1 cellular context compared by ENCODE assay signal in the genomic region with DNA sequence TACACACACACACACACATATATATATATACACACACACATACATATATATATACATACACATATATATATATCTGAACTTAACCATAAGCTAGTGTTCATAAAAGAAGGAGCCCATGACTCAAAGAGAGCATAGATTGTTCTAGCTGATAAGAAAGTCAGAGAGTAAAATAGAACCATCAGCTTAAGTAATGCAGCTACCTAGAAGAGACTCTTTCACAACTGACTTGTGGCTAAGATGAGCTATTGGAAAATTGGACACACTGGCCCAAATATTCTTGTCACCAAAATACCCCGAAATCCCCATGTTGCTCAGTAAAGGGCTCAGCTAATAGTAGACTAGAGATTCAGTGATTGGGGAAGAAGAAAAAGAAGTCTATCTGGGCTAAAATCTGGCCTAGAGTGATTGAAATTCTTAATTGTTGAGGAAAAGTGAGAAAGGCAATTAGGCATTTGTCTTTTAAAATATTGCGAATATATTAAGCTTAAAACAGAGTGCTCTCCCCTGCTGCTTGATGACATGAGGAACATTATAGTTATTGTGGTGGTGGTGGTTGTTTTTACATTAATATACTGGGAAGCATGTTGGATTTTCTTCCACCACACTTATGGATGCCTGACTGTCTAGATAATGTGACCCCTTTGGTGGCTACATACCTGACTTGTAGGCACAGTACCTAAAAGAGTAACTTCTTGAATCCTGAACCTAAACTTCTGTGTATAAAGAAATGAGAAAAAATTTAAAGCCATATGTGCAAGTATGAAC.
TF ChIP-seq lines count a peak whose summit lies in the region.

No MANE protein-coding gene starts in this region.

TF ChIP-seq in GM12878, 131 proteins besides CTCF, POLR2A, EP300 and RAD21:
- TF ChIP-seq, protein P1, sequence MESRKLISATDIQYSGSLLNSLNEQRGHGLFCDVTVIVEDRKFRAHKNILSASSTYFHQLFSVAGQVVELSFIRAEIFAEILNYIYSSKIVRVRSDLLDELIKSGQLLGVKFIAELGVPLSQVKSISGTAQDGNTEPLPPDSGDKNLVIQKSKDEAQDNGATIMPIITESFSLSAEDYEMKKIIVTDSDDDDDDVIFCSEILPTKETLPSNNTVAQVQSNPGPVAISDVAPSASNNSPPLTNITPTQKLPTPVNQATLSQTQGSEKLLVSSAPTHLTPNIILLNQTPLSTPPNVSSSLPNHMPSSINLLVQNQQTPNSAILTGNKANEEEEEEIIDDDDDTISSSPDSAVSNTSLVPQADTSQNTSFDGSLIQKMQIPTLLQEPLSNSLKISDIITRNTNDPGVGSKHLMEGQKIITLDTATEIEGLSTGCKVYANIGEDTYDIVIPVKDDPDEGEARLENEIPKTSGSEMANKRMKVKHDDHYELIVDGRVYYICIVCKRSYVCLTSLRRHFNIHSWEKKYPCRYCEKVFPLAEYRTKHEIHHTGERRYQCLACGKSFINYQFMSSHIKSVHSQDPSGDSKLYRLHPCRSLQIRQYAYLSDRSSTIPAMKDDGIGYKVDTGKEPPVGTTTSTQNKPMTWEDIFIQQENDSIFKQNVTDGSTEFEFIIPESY (IDR thresholded peaks at IDR 0.05): no peak
- TF ChIP-seq CHD1 (IDR thresholded peaks at IDR 0.05; ENCODE audit: low read depth, low read length): 0 out of 2 replicates have a peak, but pooled peaks have one; percentile 30
- TF ChIP-seq BACH1 (IDR thresholded peaks at IDR 0.05; ENCODE audit: borderline replicate concordance): peak; percentile 26; the same call in 1 of the 2 replicates
- peak; percentile 35 for TF ChIP-seq PML (IDR thresholded peaks at IDR 0.05; ENCODE audit: low read length)
- TF ChIP-seq CREB1 (IDR thresholded peaks at IDR 0.05; ENCODE audit: low read depth): peak; percentile 28; the same call in 1 of the 2 replicates
- peak; percentile 7; the same call in 1 of the 2 replicates for TF ChIP-seq POLR2AphosphoS5 (IDR thresholded peaks at IDR 0.05; ENCODE audit: low read length)
- peak; percentile 83; the same call in 1 of the 2 replicates for TF ChIP-seq POLR2AphosphoS2 (IDR thresholded peaks at IDR 0.05; ENCODE audit: low read depth, low read length)
- no peak for TF ChIP-seq CBX5 (IDR thresholded peaks at IDR 0.05; ENCODE audit: low read depth)
- no peak for TF ChIP-seq ZNF384 (IDR thresholded peaks at IDR 0.05; ENCODE audit: borderline replicate concordance, low read depth, low read length)
- TF ChIP-seq RUNX3 (IDR thresholded peaks at IDR 0.05; ENCODE audit: low read length): peak; percentile 62; the same call in 1 of the 2 replicates
- no peak for TF ChIP-seq E2F8 (IDR thresholded peaks at IDR 0.05; ENCODE audit: low read depth, partially characterized antibody)
